In the genomic region with DNA sequence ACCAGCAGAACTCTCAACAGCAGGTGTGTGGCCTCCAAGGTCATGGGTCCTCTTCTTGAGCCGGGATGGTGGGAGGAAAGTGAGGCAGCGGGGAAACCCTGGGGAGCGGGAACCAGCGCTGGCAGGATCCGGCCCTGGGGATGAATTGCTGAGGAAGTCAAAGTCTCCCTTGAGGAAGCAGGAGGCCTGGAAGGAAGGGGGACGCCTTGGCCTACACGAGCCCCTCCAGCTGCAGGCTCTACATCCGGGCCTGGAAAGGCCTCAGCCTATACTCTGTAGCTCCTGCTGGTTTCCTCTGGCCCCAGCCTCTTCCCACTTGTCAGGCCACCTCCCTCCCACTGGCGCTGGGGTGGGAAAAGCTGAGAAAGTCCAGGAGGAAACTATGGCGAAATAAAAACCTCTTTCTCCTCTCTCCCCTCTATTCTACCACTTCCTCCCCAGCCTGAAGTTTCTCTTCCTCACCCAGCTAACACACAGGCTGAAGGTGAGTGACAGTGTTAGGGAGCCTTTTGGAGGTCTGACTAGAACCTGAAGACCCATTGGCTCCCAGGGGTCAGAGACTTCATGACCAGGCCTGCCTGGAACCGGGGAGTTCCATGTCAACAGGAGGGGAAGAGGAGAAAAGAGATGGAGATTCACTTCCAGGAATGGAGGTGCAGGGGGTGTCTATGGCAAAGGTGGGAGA, we compare ENCODE assay signal across 23 cellular contexts. TPM values are rescaled to one million over a fixed set of nuclear protein-coding genes. Genes with fewer than 3 reads are reported as not detected.
DNase-seq lines count a peak whose midpoint lies in the region; ATAC-seq, FAIRE-seq and TF ChIP-seq lines count a peak whose summit lies in the region.
"Had no signal": no experiment of that assay in that cellular context is flagged by ENCODE, and none has a peak within 500 bp of the region (broad histone marks: within the 10 kb centered on the region; RNA-seq: fewer than 3 reads in every experiment).

No MANE protein-coding gene starts in this region.

- H2AK5ac ChIP-seq in H1 (ENCODE audit: low read depth, low read length): no peak overlapping the region

- CTCF ChIA-PET in H1 (lab: Charles Lee; ENCODE audit: partially characterized antibody): interaction anchor here (0.5 to 1.8 kb wide), 8 partner anchors 11 to 164 kb away, joined by 3 to 8 read pairs (median 4); no protein-coding TSS in a partner anchor

- no peak for TF ChIP-seq RAD21 in H1 (IDR thresholded peaks at IDR 0.05 in 1 of 2, conservative IDR thresholded peaks at IDR 0.05 in 1 of 2; ENCODE audit: low read depth in 2 of 2, low read length in 2 of 2)

- no peak for TF ChIP-seq POLR2A in H1 (IDR thresholded peaks at IDR 0.05; ENCODE audit: control extremely low read depth in 1 of 2, low read depth in 2 of 2, low read length in 2 of 2)

- POLR2A ChIA-PET in H1 (lab: Charles Lee; ENCODE audit: partially characterized antibody): no interaction called here

- H2BK12ac ChIP-seq in H1 (ENCODE audit: low read depth, low read length): no peak overlapping the region

- H3K27ac ChIP-seq in right cardiac atrium (ENCODE audit: low read length) (no peak overlapping the region), H1 (ENCODE audit: low read depth, low read length) (no peak overlapping the region), coronary artery (peak overlapping the region in 1 of 2 donors; percentile 28), Karpas-422 (ENCODE audit: low read length) (no peak overlapping the region)
- H3K27ac ChIP-seq: prostate gland, stomach had no signal

- no peak overlapping the region for H2BK5ac ChIP-seq in H1 (ENCODE audit: low read depth, low read length)

- H4K91ac ChIP-seq in H1 (replicated peaks; ENCODE audit: insufficient read length, low read length): no peak overlapping the region

- H3K4me3 ChIP-seq in right cardiac atrium (ENCODE audit: low read length) (no peak overlapping the region), H1 (ENCODE audit: extremely low read depth in 1 of 4, insufficient read depth in 2 of 4, low read depth in 3 of 4, low read length in 4 of 4) (no peak overlapping the region), coronary artery (no peak overlapping the region), Karpas-422 (ENCODE audit: low read length) (no peak overlapping the region)
- H3K4me3 ChIP-seq: prostate gland, skin epidermis, stomach had no signal

- H4K8ac ChIP-seq in H1 (ENCODE audit: extremely low read depth, insufficient read depth, low read length): no peak overlapping the region

- TF ChIP-seq CTCF in H1 (IDR thresholded peaks at IDR 0.05; ENCODE audit: control extremely low read depth in 1 of 3, insufficient read depth in 1 of 3, low read depth in 1 of 3, low read length in 3 of 3): no peak
- no peak for TF ChIP-seq CTCF in coronary artery (IDR thresholded peaks at IDR 0.05)

- H3K9me3 ChIP-seq in right cardiac atrium (ENCODE audit: control insufficient read depth, low read length) (no peaks in the 10 kb centered on the region), H1 (ENCODE audit: insufficient read depth in 2 of 2, low read depth in 1 of 2, low read length in 1 of 2) (peaks cover 5 to 16% of the 10 kb centered on the region in 2 experiments; a peak in 3 of 4 replicates), Karpas-422 (ENCODE audit: low read length) (no peaks in the 10 kb centered on the region; the same call in 1 of the 2 replicates)
- H3K9me3 ChIP-seq: prostate gland had no signal

- H3K4me1 Mint-ChIP-seq in stimulated activated naive B cell treated with anti-CD40 and anti-IgM and Interleukin-4, amounts not matched to agents 10 μg/mL and 1 μg/mL and 100 μg/mL, for 72 hours: peaks cover 41 to 65% of the 10 kb centered on the region in 2 donors
- H3K4me1 Mint-ChIP-seq: neural crest cell had no signal

- H3K36me3 ChIP-seq in H1 (ENCODE audit: control insufficient read depth in 2 of 4, insufficient read depth in 4 of 4, low read length in 3 of 4) (no peaks in the 10 kb centered on the region), Karpas-422 (ENCODE audit: insufficient read depth, low read length) (no peaks in the 10 kb centered on the region)
- H3K36me3 ChIP-seq: prostate gland, stomach had no signal

- H3K27me3 Mint-ChIP-seq in stimulated activated naive B cell treated with anti-CD40 and anti-IgM and Interleukin-4, amounts not matched to agents 10 μg/mL and 1 μg/mL and 100 μg/mL, for 72 hours: no peaks in the 10 kb centered on the region

- H3K9me3 Mint-ChIP-seq in stimulated activated naive B cell treated with anti-CD40 and anti-IgM and Interleukin-4, amounts not matched to agents 10 μg/mL and 1 μg/mL and 100 μg/mL, for 72 hours: peaks cover 3 to 4% of the 10 kb centered on the region in 2 donors
- H3K9me3 Mint-ChIP-seq: activated CD4-positive, alpha-beta T cell treated with anti-CD3 and anti-CD28 coated beads, Interleukin-2, amount 10 ng/mL, durations not matched to agents 24 days and 14 days had no signal

- H3K4me3 Mint-ChIP-seq in stimulated activated naive B cell treated with anti-CD40 and anti-IgM and Interleukin-4, amounts not matched to agents 10 μg/mL and 1 μg/mL and 100 μg/mL, for 72 hours: peak overlapping the region in 1 of 2 donors; percentile 50
- H3K4me3 Mint-ChIP-seq: activated CD4-positive, alpha-beta T cell treated with anti-CD3 and anti-CD28 coated beads, Interleukin-2, amount 10 ng/mL, durations not matched to agents 24 days and 14 days; neural crest cell; type B pancreatic cell had no signal

- no peak overlapping the region for H3K18ac ChIP-seq in H1 (ENCODE audit: extremely low read depth, low read length)

- H3K27me3 ChIP-seq in right cardiac atrium (ENCODE audit: control insufficient read depth, insufficient read depth) (no peaks in the 10 kb centered on the region), H1 (replicated peaks in 1 of 4; ENCODE audit: control insufficient read depth in 3 of 4, extremely low read depth in 1 of 4, insufficient read depth in 3 of 4, low read length in 3 of 4) (no peaks in the 10 kb centered on the region), Karpas-422 (ENCODE audit: low read length) (no peaks in the 10 kb centered on the region; the same call in 1 of the 2 replicates)

- H3K36me3 Mint-ChIP-seq in stimulated activated naive B cell treated with anti-CD40 and anti-IgM and Interleukin-4, amounts not matched to agents 10 μg/mL and 1 μg/mL and 100 μg/mL, for 72 hours: peaks cover 16 to 19% of the 10 kb centered on the region in 2 donors
- H3K36me3 Mint-ChIP-seq: type B pancreatic cell had no signal

- H3K4ac ChIP-seq in H1 (replicated peaks; ENCODE audit: insufficient read length, low read depth, low read length): no peak overlapping the region

- H2AFZ ChIP-seq in H1 (ENCODE audit: low read length) (0 out of 2 replicates have a peak overlapping the region, but pooled peaks have one; percentile 10), Karpas-422 (ENCODE audit: low read length) (no peak overlapping the region)

- no peak overlapping the region for H4K5ac ChIP-seq in H1 (ENCODE audit: insufficient read length, low read depth, low read length)

- H2BK120ac ChIP-seq in H1 (replicated peaks; ENCODE audit: low read depth, low read length): no peak overlapping the region

- no peak overlapping the region for H3K9ac ChIP-seq in H1 (replicated peaks in 1 of 4; ENCODE audit: extremely low read depth in 1 of 4, low read depth in 3 of 4, low read length in 3 of 4)
- H3K9ac ChIP-seq in Karpas-422 (ENCODE audit: low read length): no peak overlapping the region

- H3K23me2 ChIP-seq in H1 (ENCODE audit: low read depth, low read length): no peaks in the 10 kb centered on the region

- no peak for FAIRE-seq in H1 (lab: Jason Lieb, UNC)
- FAIRE-seq: frontal cortex had no signal

- intact Hi-C loops in right cardiac atrium (cut with DNase I): no loop called here
- intact Hi-C loops in Right ventricle myocardium inferior (cut with DNase I): no loop called here

- ATAC-seq in right cardiac atrium: peak; percentile 38 to 40
- no peak for ATAC-seq in Right ventricle myocardium inferior
- peak; percentile 37 to 53 for ATAC-seq in stimulated activated naive B cell treated with anti-CD40 and anti-IgM and Interleukin-4, amounts not matched to agents 10 μg/mL and 1 μg/mL and 100 μg/mL, for 72 hours (replicated peaks)
- no peak for ATAC-seq in HG02610 (IDR thresholded peaks at IDR 0.05; ENCODE audit: unreplicated experiment)
- ATAC-seq: esophagus mucosa, HCT116 had no signal

- no peaks in the 10 kb centered on the region for H3K79me1 ChIP-seq in H1 (ENCODE audit: low read depth, low read length)

- no peak overlapping the region for H2BK15ac ChIP-seq in H1 (ENCODE audit: low read length)

- H4K20me1 ChIP-seq in H1 (replicated peaks in 1 of 2; ENCODE audit: control insufficient read depth in 1 of 2, insufficient read depth in 2 of 2, low read length in 2 of 2) (no peaks in the 10 kb centered on the region), Karpas-422 (ENCODE audit: insufficient read depth, low read depth, low read length) (no peaks in the 10 kb centered on the region)

- no peak overlapping the region for H2BK20ac ChIP-seq in H1 (ENCODE audit: low read length)

- no peaks in the 10 kb centered on the region for H3K9me2 ChIP-seq in Karpas-422 (replicated peaks; ENCODE audit: insufficient read depth, low read length)

- no peak overlapping the region for H3K56ac ChIP-seq in H1 (replicated peaks; ENCODE audit: insufficient read length, low read depth, low read length)

- TF ChIP-seq EP300 in H1 (IDR thresholded peaks at IDR 0.05; ENCODE audit: borderline replicate concordance in 1 of 2, low read depth in 2 of 2, low read length in 2 of 2): no peak

- H3K27ac Mint-ChIP-seq in stimulated activated naive B cell treated with anti-CD40 and anti-IgM and Interleukin-4, amounts not matched to agents 10 μg/mL and 1 μg/mL and 100 μg/mL, for 72 hours: peak overlapping the region; percentile 62
- H3K27ac Mint-ChIP-seq: type B pancreatic cell had no signal

- H3K23ac ChIP-seq in H1 (ENCODE audit: insufficient read length): no peak overlapping the region

- 49% methylated on average over 11 of the region's 11 CpGs for WGBS in right cardiac atrium
- WGBS in H1 (ENCODE audit: extremely low coverage in 1 of 2, insufficient coverage in 1 of 2, insufficient read length in 1 of 2, insufficient replicate concordance in 2 of 2, low coverage in 1 of 2, low lambda C conversion rate in 2 of 2, missing lambda C conversion rate in 1 of 2), 2 experiments: 77% methylated on average over 11 of the region's 11 CpGs; no CpG with 5 or more reads in 1 of the 2 experiments

- H3K4me1 ChIP-seq in right cardiac atrium (ENCODE audit: control insufficient read depth, insufficient read depth, low read length): no peaks in the 10 kb centered on the region
- peaks cover 0 to 4% (median 0%) of the 10 kb centered on the region in 4 experiments; a peak in 1 of 7 replicates for H3K4me1 ChIP-seq in H1 (replicated peaks in 1 of 4; ENCODE audit: control insufficient read depth in 3 of 4, insufficient read depth in 4 of 4, low read length in 3 of 4)
- peaks cover 6% of the 10 kb centered on the region for H3K4me1 ChIP-seq in Karpas-422 (ENCODE audit: low read length)
- H3K4me1 ChIP-seq: prostate gland, stomach had no signal

- H3K79me2 ChIP-seq in H1 (ENCODE audit: control insufficient read depth in 1 of 2, insufficient read depth in 2 of 2, low read length in 2 of 2) (no peaks in the 10 kb centered on the region), Karpas-422 (ENCODE audit: low read length) (no peaks in the 10 kb centered on the region)

- H3K14ac ChIP-seq in H1 (ENCODE audit: insufficient read length): no peak overlapping the region

- no peak overlapping the region for H3K4me2 ChIP-seq in H1 (ENCODE audit: insufficient read depth in 1 of 2, low read depth in 2 of 2, low read length in 2 of 2)
- no peak overlapping the region for H3K4me2 ChIP-seq in Karpas-422 (ENCODE audit: low read depth, low read length, poor library complexity, severe bottlenecking)

- DNase-seq in right cardiac atrium (peak in 2 of 3 donors; percentile 18 to 58), Right ventricle myocardium inferior (ENCODE audit: missing footprints) (no peak), NOMO-1 treated with DMSO at 0.1 percent for 48 hours (lab: John Stamatoyannopoulos, UW; ENCODE audit: unreplicated experiment) (peak; percentile 46), H1 (ENCODE audit: low read depth in 1 of 2, low spot score in 2 of 2) (peak in 1 of 2 experiments; percentile 30), coronary artery (ENCODE audit: low spot score) (no peak), Karpas-422 (no peak)
- no peak for DNase-seq in stimulated activated naive B cell treated with anti-CD40 and anti-IgM and Interleukin-4, amounts not matched to agents 10 μg/mL and 1 μg/mL and 100 μg/mL, for 72 hours
- DNase-seq: activated CD4-positive, alpha-beta T cell treated with anti-CD3 and anti-CD28 coated beads, Interleukin-2, amount 10 ng/mL, durations not matched to agents 24 days and 14 days; activated naive CD4-positive, alpha-beta T cell; activated T-cell treated with anti-CD3 and anti-CD28 coated beads for 4 hours; anterior cingulate cortex; kidney glomerular epithelial cell; NK-92 treated with Interleukin-12 subunit alpha and Interleukin-12 subunit beta, amount 100 ng/mL, for 24 hours; stomach had no signal

RNA-seq across cellular contexts. Expression of a gene that starts 14.8 kb away (rescaled TPM):
- total RNA-seq in right cardiac atrium (under 1 TPM in 1 of 4 donors, not detected in 3; 0.15 TPM), Right ventricle myocardium inferior (0.11 TPM)
- polyA plus RNA-seq in right cardiac atrium (0.02 TPM), H1 (2011; rRNA removed) (0.18 and 0.22 TPM in 2 replicates)
- 0.09 and 0.11 TPM in 2 replicates for total RNA-seq in H1 (2021; fragmentation: NEBNext Ultra II Directional; extraction: Animal tissue kit (Norgen Biotek cat#: 25700))
- 0.22 TPM for polyA plus RNA-seq in H1 (2011; cell fraction: cytosol; rRNA removed)
- 0.13 TPM for polyA plus RNA-seq in H1 (2011; cell fraction: nucleus; rRNA removed)
- 0.14 to 0.27 TPM (median 0.15 TPM) in 3 of 4 replicates, not detected in the other for polyA plus RNA-seq in H1 (2012, experiment 1 of 2)
- 0.04 TPM for polyA plus RNA-seq in H1 (2012, experiment 2 of 2)
- 0.20 TPM for polyA plus RNA-seq in H1 (2013, experiment 1 of 2)
- 0.22 TPM for polyA plus RNA-seq in H1 (2013, experiment 2 of 2)
- 0.32 and 0.61 TPM in 2 replicates for polyA minus RNA-seq in H1 (2011; rRNA and poly(A)+ RNA removed)
- polyA minus RNA-seq in H1 (2011; cell fraction: cytosol; rRNA and poly(A)+ RNA removed): not detected
- not detected for polyA minus RNA-seq in H1 (2011; cell fraction: nucleus; rRNA and poly(A)+ RNA removed)
- total RNA-seq in Karpas-422 (2014; rRNA removed; shearing (Covaris generic); ENCODE audit: low replicate concordance): 0.07 TPM in 1 of 2 replicates, not detected in the other
- total RNA-seq: Daoy, neural crest cell had no signal

RNA-seq across cellular contexts. Expression of a gene that starts 23.2 kb away (rescaled TPM):
- total RNA-seq in right cardiac atrium (1 to 10 TPM; 2.2 to 4.1 (median 2.4) TPM), Right ventricle myocardium inferior (0.92 TPM)
- polyA plus RNA-seq in right cardiac atrium (1.2 TPM), H1 (2011; rRNA removed) (0.20 and 0.24 TPM in 2 replicates)
- not detected in 2 replicates for total RNA-seq in H1 (2021; fragmentation: NEBNext Ultra II Directional; extraction: Animal tissue kit (Norgen Biotek cat#: 25700))
- 0.13 TPM for polyA plus RNA-seq in H1 (2011; cell fraction: cytosol; rRNA removed)
- polyA plus RNA-seq in H1 (2011; cell fraction: nucleus; rRNA removed): 0.14 TPM
- polyA plus RNA-seq in H1 (2012, experiment 1 of 2): 0.23 TPM in 1 of 4 replicates, not detected in the others
- not detected for polyA plus RNA-seq in H1 (2012, experiment 2 of 2)
- polyA plus RNA-seq in H1 (2013, experiment 1 of 2): not detected
- polyA plus RNA-seq in H1 (2013, experiment 2 of 2): 0.13 TPM
- polyA minus RNA-seq in H1 (2011; rRNA and poly(A)+ RNA removed): not detected in 2 replicates
- not detected for polyA minus RNA-seq in H1 (2011; cell fraction: cytosol; rRNA and poly(A)+ RNA removed)
- not detected for polyA minus RNA-seq in H1 (2011; cell fraction: nucleus; rRNA and poly(A)+ RNA removed)
- total RNA-seq in Karpas-422 (2014; rRNA removed; shearing (Covaris generic); ENCODE audit: low replicate concordance): not detected in 2 replicates
- total RNA-seq: activated CD4-positive, alpha-beta T cell treated with anti-CD3 and anti-CD28 coated beads, Interleukin-2, amount 10 ng/mL, durations not matched to agents 24 days and 14 days; Daoy; neural crest cell had no signal

RNA-seq across cellular contexts. Expression of a gene that starts 32.0 kb away (rescaled TPM):
- under 1 TPM in 1 of 4 donors, not detected in 3; 0.39 TPM for total RNA-seq in right cardiac atrium
- polyA plus RNA-seq in right cardiac atrium: 0.14 TPM
- not detected for total RNA-seq in Right ventricle myocardium inferior
- total RNA-seq in H1 (2021; fragmentation: NEBNext Ultra II Directional; extraction: Animal tissue kit (Norgen Biotek cat#: 25700)): not detected in 2 replicates
- 0.08 and 0.30 TPM in 2 replicates for polyA plus RNA-seq in H1 (2011; rRNA removed)
- polyA plus RNA-seq in H1 (2011; cell fraction: cytosol; rRNA removed): 0.16 TPM
- not detected for polyA plus RNA-seq in H1 (2011; cell fraction: nucleus; rRNA removed)
- 0.16 TPM in 1 of 4 replicates, not detected in the others for polyA plus RNA-seq in H1 (2012, experiment 1 of 2)
- not detected for polyA plus RNA-seq in H1 (2012, experiment 2 of 2)
- polyA plus RNA-seq in H1 (2013, experiment 1 of 2): not detected
- polyA plus RNA-seq in H1 (2013, experiment 2 of 2): 0.31 TPM
- polyA minus RNA-seq in H1 (2011; rRNA and poly(A)+ RNA removed): not detected in 2 replicates
- not detected for polyA minus RNA-seq in H1 (2011; cell fraction: cytosol; rRNA and poly(A)+ RNA removed)
- polyA minus RNA-seq in H1 (2011; cell fraction: nucleus; rRNA and poly(A)+ RNA removed): not detected
- total RNA-seq in Karpas-422 (2014; rRNA removed; shearing (Covaris generic); ENCODE audit: low replicate concordance): not detected in 2 replicates
- total RNA-seq: activated CD4-positive, alpha-beta T cell treated with anti-CD3 and anti-CD28 coated beads, Interleukin-2, amount 10 ng/mL, durations not matched to agents 24 days and 14 days; Daoy; neural crest cell; prostate gland; stomach had no signal
- polyA plus RNA-seq: stomach had no signal

RNA-seq across cellular contexts. Expression of a gene that starts 42.0 kb away (rescaled TPM):
- not detected for total RNA-seq in right cardiac atrium
- polyA plus RNA-seq in right cardiac atrium: not detected
- total RNA-seq in Right ventricle myocardium inferior: not detected
- total RNA-seq in H1 (2021; fragmentation: NEBNext Ultra II Directional; extraction: Animal tissue kit (Norgen Biotek cat#: 25700)): not detected in 2 replicates
- not detected in 2 replicates for polyA plus RNA-seq in H1 (2011; rRNA removed)
- not detected for polyA plus RNA-seq in H1 (2011; cell fraction: cytosol; rRNA removed)
- polyA plus RNA-seq in H1 (2011; cell fraction: nucleus; rRNA removed): not detected
- not detected in 4 replicates for polyA plus RNA-seq in H1 (2012, experiment 1 of 2)
- polyA plus RNA-seq in H1 (2012, experiment 2 of 2): not detected
- not detected for polyA plus RNA-seq in H1 (2013, experiment 1 of 2)
- not detected for polyA plus RNA-seq in H1 (2013, experiment 2 of 2)
- not detected in 2 replicates for polyA minus RNA-seq in H1 (2011; rRNA and poly(A)+ RNA removed)
- not detected for polyA minus RNA-seq in H1 (2011; cell fraction: cytosol; rRNA and poly(A)+ RNA removed)
- polyA minus RNA-seq in H1 (2011; cell fraction: nucleus; rRNA and poly(A)+ RNA removed): not detected
- not detected in 2 replicates for total RNA-seq in Karpas-422 (2014; rRNA removed; shearing (Covaris generic); ENCODE audit: low replicate concordance)
- total RNA-seq: activated CD4-positive, alpha-beta T cell treated with anti-CD3 and anti-CD28 coated beads, Interleukin-2, amount 10 ng/mL, durations not matched to agents 24 days and 14 days; Daoy; esophagus mucosa; frontal cortex; neural crest cell; prostate gland; stomach had no signal
- polyA plus RNA-seq: stomach had no signal

Comparison
In these comparisons a context has a peak if more than half of its experiments do, and no peak if none do; other contexts are left out.
1. ATAC-seq: peak in right cardiac atrium (2 of 2) and stimulated activated naive B cell treated with anti-CD40 and anti-IgM and Interleukin-4, amounts not matched to agents 10 μg/mL and 1 μg/mL and 100 μg/mL, for 72 hours (2 of 2); none in Right ventricle myocardium inferior (single experiment) and HG02610 (single experiment).
2. DNase-seq: peak in right cardiac atrium (2 of 3) and NOMO-1 treated with DMSO at 0.1 percent for 48 hours (single experiment); none in Right ventricle myocardium inferior (single experiment), stimulated activated naive B cell treated with anti-CD40 and anti-IgM and Interleukin-4, amounts not matched to agents 10 μg/mL and 1 μg/mL and 100 μg/mL, for 72 hours (single experiment), coronary artery (single experiment) and Karpas-422 (single experiment).